ENCODE assay signal across 24 cellular contexts in genomic region chr18:49555641-49556040, GRCh38. TPM values are rescaled to one million over a fixed set of nuclear protein-coding genes. Genes with fewer than 3 reads are reported as not detected.
"Had no signal": no experiment of that assay in that cellular context is flagged by ENCODE, and none has a peak within 500 bp of the region (broad histone marks: within the 10 kb centered on the region; RNA-seq: fewer than 3 reads in every experiment).

No MANE protein-coding gene starts in this region.

- H3K4me3 Mint-ChIP-seq: immature natural killer cell; naive thymus-derived CD4-positive, alpha-beta T cell had no signal

- H3K9me3 Mint-ChIP-seq: immature natural killer cell had no signal

- H3K36me3 Mint-ChIP-seq: immature natural killer cell had no signal

- H3K9me3 ChIP-seq: esophagus squamous epithelium, gastrocnemius medialis, lower lobe of right lung had no signal

- H3K4me3 ChIP-seq: coronary artery, dorsolateral prefrontal cortex, esophagus squamous epithelium, gastrocnemius medialis, heart right ventricle, lower lobe of right lung had no signal

- H3K27ac Mint-ChIP-seq: immature natural killer cell; naive thymus-derived CD4-positive, alpha-beta T cell had no signal

- DNase-seq: dermis blood vessel endothelial cell; dorsolateral prefrontal cortex; effector CD4-positive, alpha-beta T cell; effector memory CD4-positive, alpha-beta T cell; erythroblast; esophagus squamous epithelium; foreskin fibroblast; foreskin melanocyte; gastrocnemius medialis; glutamatergic neuron; heart right ventricle; hippocampal formation; immature natural killer cell; kidney; kidney glomerular epithelial cell; left colon; left ventricle myocardium superior; lower lobe of right lung; mesenchymal stem cell; midbrain; naive thymus-derived CD4-positive, alpha-beta T cell had no signal

- H3K36me3 ChIP-seq: esophagus squamous epithelium, gastrocnemius medialis, heart right ventricle, lower lobe of right lung had no signal

- H3K27ac ChIP-seq: coronary artery, dorsolateral prefrontal cortex, epithelial cell of prostate, esophagus squamous epithelium, gastrocnemius medialis, heart right ventricle, lower lobe of right lung had no signal

RNA-seq across cellular contexts. Expression of gene LIPG, which starts 6.2 kb away (rescaled TPM):
- total RNA-seq: left ventricle myocardium superior; mononuclear cell; naive thymus-derived CD4-positive, alpha-beta T cell had no signal
- polyA plus RNA-seq: immature natural killer cell; naive thymus-derived CD4-positive, alpha-beta T cell had no signal
